ENCODE assay signal across 21 cellular contexts in genomic region chr16:86941731-86942468, GRCh38.
"Had no signal": no experiment of that assay in that cellular context is flagged by ENCODE, and none has a peak within 500 bp of the region (broad histone marks: within the 10 kb centered on the region; RNA-seq: fewer than 3 reads in every experiment).

No MANE protein-coding gene starts in this region.

- H3K4me1 ChIP-seq: adrenal gland, lower lobe of right lung, pancreas, right lobe of liver had no signal

- H3K4me3 ChIP-seq: adrenal gland, cardiac muscle cell, heart right ventricle, lower lobe of right lung, pancreas, right lobe of liver, smooth muscle cell had no signal

- H3K9me3 ChIP-seq: adrenal gland, pancreas, right lobe of liver had no signal

- H3K36me3 ChIP-seq: adrenal gland, cardiac muscle cell, heart right ventricle, lower lobe of right lung, pancreas, right lobe of liver had no signal

- H3K27ac ChIP-seq: adrenal gland, cardiac muscle cell, heart right ventricle, lower lobe of right lung, pancreas, right lobe of liver had no signal

- H3K4me1 Mint-ChIP-seq: naive thymus-derived CD8-positive, alpha-beta T cell; stimulated activated naive B cell treated with anti-CD40 and anti-IgM and Interleukin-4, amounts not matched to agents 10 μg/mL and 1 μg/mL and 100 μg/mL, for 72 hours; T-helper 17 cell had no signal

- DNase-seq: activated CD4-positive, alpha-beta T cell treated with anti-CD3 and anti-CD28 coated beads for 4 hours; activated CD4-positive, alpha-beta T cell treated with anti-CD3 and anti-CD28 coated beads, Interleukin-2, amount 50 U/mL, for 48 hours; activated CD4-positive, CD25-positive, alpha-beta regulatory T cell; activated CD8-positive, alpha-beta memory T cell treated with anti-CD3 and anti-CD28 coated beads, Interleukin-2, amount 50 U/mL, for 48 hours; activated naive CD4-positive, alpha-beta T cell; activated T-cell treated with anti-CD3 and anti-CD28 coated beads, Interleukin-2, amount 50 U/mL, for 4 hours; adrenal gland; heart right ventricle; lower lobe of right lung; right lobe of liver; stimulated activated CD4-positive, alpha-beta T cell treated with anti-CD3 and anti-CD28 coated beads, Interleukin-15, amount 100 ng/mL, for 24 hours; stimulated activated naive B cell treated with anti-CD40 and anti-IgM and Interleukin-4, amounts not matched to agents 10 μg/mL and 1 μg/mL and 100 μg/mL, for 72 hours; T-helper 17 cell had no signal

- FAIRE-seq: endometrium, keratinocyte, pancreas had no signal

- ATAC-seq: activated T-cell treated with anti-CD3 and anti-CD28 coated beads, Interleukin-2, amount 50 U/mL, for 4 hours; heart right ventricle; lower lobe of right lung; naive thymus-derived CD8-positive, alpha-beta T cell; pancreas; right lobe of liver; stimulated activated naive B cell treated with anti-CD40 and anti-IgM and Interleukin-4, amounts not matched to agents 10 μg/mL and 1 μg/mL and 100 μg/mL, for 72 hours; T-helper 17 cell had no signal

- H3K4me2 ChIP-seq: smooth muscle cell had no signal

- H3K27ac Mint-ChIP-seq: activated naive CD8-positive, alpha-beta T cell; activated T-helper 2 cell treated with anti-CD3 and anti-CD28 coated beads, Interferon-gamma antibody, Interleukin-2, Interleukin-4, amounts not matched to agents 10 μg/mL and 5 μg/mL and 100 μg/mL, durations not matched to agents 14 hours and 24 hours and 36 hours; naive thymus-derived CD8-positive, alpha-beta T cell; stimulated activated naive B cell treated with anti-CD40 and anti-IgM and Interleukin-4, amounts not matched to agents 10 μg/mL and 1 μg/mL and 100 μg/mL, for 72 hours; T-helper 17 cell had no signal

- H3K36me3 Mint-ChIP-seq: activated naive CD8-positive, alpha-beta T cell had no signal

- H3K27me3 ChIP-seq: adrenal gland, cardiac muscle cell, right lobe of liver had no signal

- H3K4me3 Mint-ChIP-seq: activated naive CD8-positive, alpha-beta T cell; activated T-cell treated with anti-CD3 and anti-CD28 coated beads, Interleukin-2, amount 50 U/mL, for 4 hours; naive thymus-derived CD8-positive, alpha-beta T cell; stimulated activated naive B cell treated with anti-CD40 and anti-IgM and Interleukin-4, amounts not matched to agents 10 μg/mL and 1 μg/mL and 100 μg/mL, for 72 hours; T-helper 17 cell had no signal
